1 cellular context compared by ENCODE assay signal in the genomic region with DNA sequence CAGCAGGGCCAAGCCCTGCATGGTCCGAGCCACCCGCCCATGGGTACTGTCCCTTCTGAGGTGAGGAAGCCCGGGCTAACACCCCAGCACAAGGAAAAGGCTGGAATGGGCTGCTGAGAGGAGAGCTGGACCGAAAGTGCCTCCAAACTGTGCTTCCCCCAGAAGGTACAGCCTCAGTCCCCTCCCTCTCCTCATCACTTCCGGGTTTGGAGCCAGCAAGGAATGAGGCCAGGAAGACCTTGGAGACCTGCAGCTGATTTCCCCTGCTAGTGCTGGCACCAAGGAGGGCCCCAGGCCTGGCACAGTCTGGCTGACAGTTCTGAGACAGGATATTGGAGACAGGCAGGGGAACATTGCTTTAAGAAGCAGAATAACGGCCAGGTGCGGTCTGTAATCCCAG. TPM values are rescaled to one million over a fixed set of nuclear protein-coding genes. Genes with fewer than 3 reads are reported as not detected.
"Had no signal": no experiment of that assay in that cellular context is flagged by ENCODE, and none has a peak within 500 bp of the region (broad histone marks: within the 10 kb centered on the region; RNA-seq: fewer than 3 reads in every experiment).

No MANE protein-coding gene starts in this region.

RNA-seq across cellular contexts. Expression of a gene that starts 52.8 kb away (rescaled TPM):
- total RNA-seq: Right ventricle myocardium inferior had no signal
